Comparison of ENCODE assay signal across 28 cellular contexts in genomic region chr13:107322228-107322627, GRCh38.
DNase-seq lines count a peak whose midpoint lies in the region; FAIRE-seq and TF ChIP-seq lines count a peak whose summit lies in the region.
"Had no signal": no experiment of that assay in that cellular context is flagged by ENCODE, and none has a peak within 500 bp of the region (broad histone marks: within the 10 kb centered on the region; RNA-seq: fewer than 3 reads in every experiment).

No MANE protein-coding gene starts in this region.

- H3K36me3 Mint-ChIP-seq in osteocyte (ENCODE audit: unreplicated experiment), result no peaks in the 10 kb centered on the region

- H3K27me3 Mint-ChIP-seq in osteocyte (ENCODE audit: unreplicated experiment), result no peaks in the 10 kb centered on the region
- H3K27me3 Mint-ChIP-seq: CD4-positive, alpha-beta T cell; T-helper 17 cell had no signal

- no peak overlapping the region for H3K27ac Mint-ChIP-seq in osteocyte (ENCODE audit: unreplicated experiment)
- H3K27ac Mint-ChIP-seq: CD4-positive, alpha-beta T cell; T-helper 17 cell had no signal

- no peaks in the 10 kb centered on the region for H3K36me3 ChIP-seq in bronchial epithelial cell (ENCODE audit: control insufficient read depth, insufficient read depth, low read length)
- H3K36me3 ChIP-seq: BLaER1 treated with 17β-estradiol and CSF1 and Interleukin-3, amounts not matched to agents 10 nM and 100 nM had no signal

- no peak overlapping the region for H3K4me3 ChIP-seq in bronchial epithelial cell (ENCODE audit: low read depth, low read length)
- H3K4me3 ChIP-seq: BLaER1 treated with 17β-estradiol and CSF1 and Interleukin-3, amounts not matched to agents 10 nM and 100 nM had no signal

- no peaks in the 10 kb centered on the region for H3K4me1 Mint-ChIP-seq in osteocyte (ENCODE audit: unreplicated experiment)
- H3K4me1 Mint-ChIP-seq: T-helper 17 cell had no signal

- DNase-seq in NCI-H748 treated with DMSO at 0.1 percent for 48 hours (lab: John Stamatoyannopoulos, UW) (peak; percentile 13), NCI-H748 (lab: John Stamatoyannopoulos, UW; ENCODE audit: unreplicated experiment) (no peak), NCI-H774 (lab: John Stamatoyannopoulos, UW) (peak; percentile 46), bronchial epithelial cell (ENCODE audit: low read depth) (peak; percentile 63), kidney tubule cell (ENCODE audit: low spot score) (peak; percentile 8), germinal center (ENCODE audit: low spot score) (no peak), nucleus accumbens (lab: John Stamatoyannopoulos, UW) (no peak), osteocyte (ENCODE audit: extremely low spot score, unreplicated experiment) (no peak)
- DNase-seq: AML-193; CD4-positive, alpha-beta T cell; DMS79 treated with DMSO at 0.1 percent for 48 hours; GOT3; HCEC 1CT; KBM-7; MV-4-11; NCI-H1105; NCI-H1436 treated with DMSO at 0.1 percent for 48 hours; NCI-H187 treated with DMSO at 0.1 percent for 48 hours; NCI-H2171 treated with DMSO at 0.1 percent for 48 hours; NCI-H345; NCI-H524; OCI-M1; T-helper 17 cell had no signal

- no peak for TF ChIP-seq CTCF in bronchial epithelial cell (IDR thresholded peaks at IDR 0.05; ENCODE audit: insufficient read depth, low read length, severe bottlenecking)
- TF ChIP-seq CTCF in osteocyte (IDR thresholded peaks at IDR 0.05), result no peak

- FAIRE-seq in bronchial epithelial cell (lab: Jason Lieb, UNC), result no peak
- FAIRE-seq: D721Med, GM12892, HTR-8/SVneo, RCC 7860 had no signal

- no peaks in the 10 kb centered on the region for H3K27me3 ChIP-seq in bronchial epithelial cell (ENCODE audit: control insufficient read depth, insufficient read depth, low read length)
- H3K27me3 ChIP-seq: BLaER1 treated with 17β-estradiol and CSF1 and Interleukin-3, amounts not matched to agents 10 nM and 100 nM had no signal

- H3K9me3 Mint-ChIP-seq in osteocyte (ENCODE audit: unreplicated experiment), result no peaks in the 10 kb centered on the region

- H3K4me3 Mint-ChIP-seq in osteocyte (ENCODE audit: unreplicated experiment), result no peak overlapping the region
- H3K4me3 Mint-ChIP-seq: CD4-positive, alpha-beta T cell; T-helper 17 cell had no signal

Comparison
In these comparisons a context has a peak if more than half of its experiments do, and no peak if none do; other contexts are left out.
1. DNase-seq: peak in NCI-H748 treated with DMSO at 0.1 percent for 48 hours (single experiment), NCI-H774 (single experiment), bronchial epithelial cell (single experiment) and kidney tubule cell (single experiment); none in NCI-H748 (single experiment), germinal center (single experiment), nucleus accumbens (0 of 56) and osteocyte (single experiment).